8 cellular contexts compared by ENCODE assay signal in the genomic region with DNA sequence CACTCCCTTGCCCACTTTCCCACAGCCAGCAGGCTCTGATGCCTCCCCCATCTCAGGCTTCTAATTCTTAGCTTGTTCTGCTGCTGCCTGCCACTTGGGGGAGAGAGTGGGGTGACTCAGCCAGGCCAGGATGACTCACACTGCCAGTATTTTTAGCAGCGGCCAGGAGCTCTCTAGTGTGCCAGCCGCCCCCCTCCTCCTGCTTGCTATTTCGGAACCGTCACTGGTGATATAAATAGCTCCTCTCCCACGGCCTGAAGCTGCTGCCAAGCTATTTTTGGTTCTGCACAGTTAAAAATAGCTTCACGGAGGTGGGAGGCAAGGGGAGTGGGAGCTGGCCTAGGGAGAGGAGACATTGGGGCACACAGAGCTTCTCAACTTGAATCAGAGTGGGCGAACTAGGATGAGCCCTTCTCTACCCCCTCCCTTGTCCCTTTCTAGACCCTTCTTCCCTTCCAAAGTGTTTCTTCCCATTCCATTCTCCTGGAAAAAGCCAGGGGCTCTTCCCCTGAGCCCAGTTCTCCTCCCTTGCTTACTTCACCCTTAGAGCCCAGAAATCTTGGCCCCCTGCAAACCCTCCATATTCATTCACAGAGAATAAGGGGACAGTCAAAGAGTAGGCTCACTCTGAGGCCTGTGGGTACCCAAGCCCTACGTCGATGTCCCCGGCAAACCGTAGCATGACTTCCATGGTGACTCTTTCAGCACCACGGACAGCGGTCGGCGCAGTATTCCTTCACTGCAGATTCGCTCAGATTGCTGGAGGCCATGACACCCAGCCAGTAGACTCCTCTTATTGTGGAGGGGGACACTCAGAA. TPM values are rescaled to one million over a fixed set of nuclear protein-coding genes. Genes with fewer than 3 reads are reported as not detected.
A peak's percentile ranks its signal among the peaks of the same experiment; 100 is the strongest.
DNase-seq lines count a peak whose midpoint lies in the region; ATAC-seq and TF ChIP-seq lines count a peak whose summit lies in the region.

No MANE protein-coding gene starts in this region.

- peaks cover 63% of the 10 kb centered on the region for H3K27me3 Mint-ChIP-seq in central memory CD8-positive, alpha-beta T cell

- peaks cover 10% of the 10 kb centered on the region for H3K9me3 Mint-ChIP-seq in central memory CD8-positive, alpha-beta T cell

- H3K36me3 Mint-ChIP-seq in central memory CD8-positive, alpha-beta T cell (ENCODE audit: insufficient read depth), result peaks cover 12% of the 10 kb centered on the region

- ATAC-seq in GM18868 (IDR thresholded peaks at IDR 0.05; ENCODE audit: unreplicated experiment), result peak; percentile 54
- peak; percentile 89 to 91 for ATAC-seq in activated CD4-positive, CD25-positive, alpha-beta regulatory T cell treated with anti-CD3 and anti-CD28 coated beads, Interleukin-2, amount 50 U/mL, for 24 hours
- no peak for ATAC-seq in central memory CD8-positive, alpha-beta T cell (replicated peaks; ENCODE audit: extremely low read depth, poor library complexity, severe bottlenecking)
- no peak for ATAC-seq in HG03469 (IDR thresholded peaks at IDR 0.05; ENCODE audit: unreplicated experiment)

- H3K4me3 ChIP-seq in kidney epithelial cell (ENCODE audit: low read depth, low read length), result no peak overlapping the region

- peak overlapping the region; percentile 30 for H3K4me3 Mint-ChIP-seq in central memory CD8-positive, alpha-beta T cell

- H3K27ac Mint-ChIP-seq in central memory CD8-positive, alpha-beta T cell (ENCODE audit: low read depth), result no peak overlapping the region

- DNase-seq in A172 (ENCODE audit: low spot score), result peak; percentile 96
- DNase-seq in NCI-H226, result peak; percentile 70
- peak in 1 of 2 donors; percentile 26 for DNase-seq in central memory CD8-positive, alpha-beta T cell (ENCODE audit: low spot score in 2 of 2)
- peak; percentile 63 for DNase-seq in kidney epithelial cell (ENCODE audit: low read depth)
- DNase-seq in stimulated activated CD4-positive, alpha-beta T cell treated with anti-CD3 and anti-CD28 coated beads, Interleukin-4, amount 100 ng/mL, for 1 hour, result peak; percentile 67

- peaks cover 13% of the 10 kb centered on the region for H3K4me1 Mint-ChIP-seq in central memory CD8-positive, alpha-beta T cell

- H3K27me3 ChIP-seq in kidney epithelial cell (ENCODE audit: control insufficient read depth, insufficient read depth, low read length), result peaks cover 45% of the 10 kb centered on the region

- TF ChIP-seq CTCF in kidney epithelial cell (IDR thresholded peaks at IDR 0.05; ENCODE audit: insufficient read depth, low read length, poor library complexity, severe bottlenecking), result peak; percentile 55

- H3K36me3 ChIP-seq in kidney epithelial cell (ENCODE audit: control insufficient read depth, insufficient read depth, low read length), result no peaks in the 10 kb centered on the region

RNA-seq across cellular contexts. Expression of gene NPAS4, which starts 2.5 kb away (rescaled TPM):
- total RNA-seq in A172 (2014; rRNA removed; shearing (Covaris generic)), result not detected in 2 replicates
- not detected in 2 replicates for total RNA-seq in kidney epithelial cell

RNA-seq across cellular contexts. Expression of gene MRPL11, which starts 20.3 kb away (rescaled TPM):
- 80.0 and 127 TPM in 2 replicates for total RNA-seq in A172 (2014; rRNA removed; shearing (Covaris generic))
- 54.8 and 62.6 TPM in 2 replicates for total RNA-seq in kidney epithelial cell

RNA-seq across cellular contexts. Expression of gene SLC29A2, which starts 46.8 kb away (rescaled TPM):
- total RNA-seq in A172 (2014; rRNA removed; shearing (Covaris generic)), result not detected in 2 replicates
- total RNA-seq in kidney epithelial cell, result 5.5 and 7.7 TPM in 2 replicates

RNA-seq across cellular contexts. Expression of gene PELI3, which starts 48.3 kb away (rescaled TPM):
- total RNA-seq in A172 (2014; rRNA removed; shearing (Covaris generic)), result 13.3 and 16.1 TPM in 2 replicates
- 2.3 and 5.0 TPM in 2 replicates for total RNA-seq in kidney epithelial cell

Comparison
In these comparisons a context has a peak if more than half of its experiments do, and no peak if none do; other contexts are left out.
1. ATAC-seq: peak in GM18868 (single experiment) and activated CD4-positive, CD25-positive, alpha-beta regulatory T cell treated with anti-CD3 and anti-CD28 coated beads, Interleukin-2, amount 50 U/mL, for 24 hours (2 of 2); none in central memory CD8-positive, alpha-beta T cell (single experiment) and HG03469 (single experiment).